12 cellular contexts compared by ENCODE assay signal in the genomic region with DNA sequence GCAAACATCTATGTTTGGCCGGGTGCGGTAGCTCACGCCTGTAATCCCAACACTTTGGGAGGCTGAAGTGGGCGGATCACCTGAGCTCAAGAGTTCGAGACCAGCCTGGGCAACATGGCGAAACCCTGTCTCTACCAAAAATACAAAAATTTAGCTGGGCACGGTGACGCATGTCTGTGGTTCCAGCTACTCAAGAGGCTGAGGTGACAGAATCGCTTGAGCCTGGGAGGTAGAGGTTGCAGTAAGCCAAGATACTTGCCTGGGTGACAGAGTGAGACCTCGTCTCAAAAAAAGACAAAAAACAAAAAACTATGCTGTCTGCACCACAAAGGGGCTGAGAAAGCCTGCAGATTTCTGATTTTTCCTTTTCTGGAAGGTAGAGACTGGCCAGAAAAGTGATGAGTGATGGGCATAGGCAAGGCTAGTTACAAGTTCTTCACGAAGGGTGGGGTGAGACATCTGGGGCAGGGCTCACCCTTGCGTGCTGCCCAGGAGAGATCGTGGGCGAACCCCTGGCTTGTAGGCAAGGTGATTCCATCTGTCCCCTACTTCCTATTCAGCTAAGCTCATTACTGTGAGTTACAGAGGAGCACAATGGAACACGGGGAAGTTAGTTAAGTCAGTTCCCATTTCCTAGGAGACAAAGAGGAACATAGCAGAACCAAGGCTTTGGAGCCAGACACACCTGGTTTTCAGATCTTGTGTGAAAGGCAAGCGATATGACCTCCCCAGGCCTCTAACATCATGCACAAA. TPM values are rescaled to one million over a fixed set of nuclear protein-coding genes. Genes with fewer than 3 reads are reported as not detected.
DNase-seq lines count a peak whose midpoint lies in the region; ATAC-seq and TF ChIP-seq lines count a peak whose summit lies in the region.
"Had no signal": no experiment of that assay in that cellular context is flagged by ENCODE, and none has a peak within 500 bp of the region (broad histone marks: within the 10 kb centered on the region; RNA-seq: fewer than 3 reads in every experiment).

No MANE protein-coding gene starts in this region.

- peaks cover 74% of the 10 kb centered on the region for H3K79me2 ChIP-seq in SU-DHL-6 (ENCODE audit: insufficient read depth, low read length)

- peaks cover 9% of the 10 kb centered on the region; the same call in 1 of the 2 replicates for H3F3A ChIP-seq in SU-DHL-6 (ENCODE audit: insufficient read depth)

- no peaks in the 10 kb centered on the region for H3K9me2 ChIP-seq in SU-DHL-6 (replicated peaks; ENCODE audit: insufficient read depth, low read length)

- peak overlapping the region; percentile 82 for H3K4me3 Mint-ChIP-seq in activated CD8-positive, alpha-beta memory T cell treated with anti-CD3 and anti-CD28 coated beads, Interleukin-2, amount 10 ng/mL, durations not matched to agents 7 days and 5 days
- H3K4me3 Mint-ChIP-seq in stimulated activated naive CD8-positive, alpha-beta T cell treated with anti-CD3 and anti-CD28 coated beads, Interleukin-15, Interleukin-2, amounts not matched to agents 100 ng/mL and 50 ng/mL, for 24 hours = peak overlapping the region; percentile 78

- no peaks in the 10 kb centered on the region for H3K27me3 ChIP-seq in SU-DHL-6 (ENCODE audit: low read length)

- peak overlapping the region; percentile 92 for H3K4me2 ChIP-seq in SU-DHL-6 (ENCODE audit: low read depth, low read length, poor library complexity, severe bottlenecking)

- H3K27me3 Mint-ChIP-seq in activated CD8-positive, alpha-beta memory T cell treated with anti-CD3 and anti-CD28 coated beads, Interleukin-2, amount 10 ng/mL, durations not matched to agents 7 days and 5 days = peaks cover under 1% of the 10 kb centered on the region
- no peaks in the 10 kb centered on the region for H3K27me3 Mint-ChIP-seq in stimulated activated naive CD8-positive, alpha-beta T cell treated with anti-CD3 and anti-CD28 coated beads, Interleukin-15, Interleukin-2, amounts not matched to agents 100 ng/mL and 50 ng/mL, for 24 hours

- H3K9ac ChIP-seq in SU-DHL-6 (ENCODE audit: low read length) = peak overlapping the region; percentile 28

- H4K20me1 ChIP-seq in SU-DHL-6 (ENCODE audit: low read depth, low read length) = peaks cover 15% of the 10 kb centered on the region; the same call in 1 of the 2 replicates

- ATAC-seq in activated CD8-positive, alpha-beta memory T cell treated with anti-CD3 and anti-CD28 coated beads, Interleukin-2, amount 10 ng/mL, durations not matched to agents 7 days and 5 days = no peak
- ATAC-seq in HG03520 (IDR thresholded peaks at IDR 0.05; ENCODE audit: unreplicated experiment) = no peak
- no peak for ATAC-seq in GM21526 (IDR thresholded peaks at IDR 0.05; ENCODE audit: low FRiP score, unreplicated experiment)
- ATAC-seq: gastrocnemius medialis had no signal

- TF ChIP-seq CTCF in SU-DHL-6 (IDR thresholded peaks at IDR 0.05; ENCODE audit: insufficient read depth, low read length, poor library complexity, severe bottlenecking) (no peak), foreskin fibroblast (IDR thresholded peaks at IDR 0.05; ENCODE audit: low read depth, low read length) (no peak)

- H3K9me3 ChIP-seq in SU-DHL-6 (ENCODE audit: insufficient read depth, low read length) = no peaks in the 10 kb centered on the region
- H3K9me3 ChIP-seq: gastrocnemius medialis had no signal

- H3K4me1 Mint-ChIP-seq in activated CD8-positive, alpha-beta memory T cell treated with anti-CD3 and anti-CD28 coated beads, Interleukin-2, amount 10 ng/mL, durations not matched to agents 7 days and 5 days = peaks cover 64% of the 10 kb centered on the region
- peaks cover 81% of the 10 kb centered on the region for H3K4me1 Mint-ChIP-seq in stimulated activated naive CD8-positive, alpha-beta T cell treated with anti-CD3 and anti-CD28 coated beads, Interleukin-15, Interleukin-2, amounts not matched to agents 100 ng/mL and 50 ng/mL, for 24 hours (ENCODE audit: low read depth)

- CTCF ChIA-PET in activated CD8-positive, alpha-beta memory T cell treated with anti-CD3 and anti-CD28 coated beads, Interleukin-2, amount 10 ng/mL, durations not matched to agents 7 days and 5 days (lab: Charles Lee) = interaction anchor here (0.8 to 6.9 kb wide), 6 partner anchors 9 to 118 kb away, joined by 3 to 52 read pairs (median 6); no protein-coding TSS in a partner anchor

- H3K36me3 Mint-ChIP-seq in activated CD8-positive, alpha-beta memory T cell treated with anti-CD3 and anti-CD28 coated beads, Interleukin-2, amount 10 ng/mL, durations not matched to agents 7 days and 5 days = peaks cover 57% of the 10 kb centered on the region
- peaks cover 58% of the 10 kb centered on the region for H3K36me3 Mint-ChIP-seq in stimulated activated naive CD8-positive, alpha-beta T cell treated with anti-CD3 and anti-CD28 coated beads, Interleukin-15, Interleukin-2, amounts not matched to agents 100 ng/mL and 50 ng/mL, for 24 hours (ENCODE audit: low read depth)

- peak overlapping the region; percentile 56 for H3K27ac ChIP-seq in SU-DHL-6 (ENCODE audit: low read depth, low read length)
- H3K27ac ChIP-seq: C4-2B, gastrocnemius medialis had no signal

- H3K36me3 ChIP-seq in SU-DHL-6 (ENCODE audit: low read length) = 0 out of 2 replicates have a peak, but pooled peaks cover 8% of the 10 kb centered on the region
- H3K36me3 ChIP-seq: gastrocnemius medialis had no signal

- H3K9me3 Mint-ChIP-seq in activated CD8-positive, alpha-beta memory T cell treated with anti-CD3 and anti-CD28 coated beads, Interleukin-2, amount 10 ng/mL, durations not matched to agents 7 days and 5 days (ENCODE audit: low read depth) = no peaks in the 10 kb centered on the region
- H3K9me3 Mint-ChIP-seq in stimulated activated naive CD8-positive, alpha-beta T cell treated with anti-CD3 and anti-CD28 coated beads, Interleukin-15, Interleukin-2, amounts not matched to agents 100 ng/mL and 50 ng/mL, for 24 hours = no peaks in the 10 kb centered on the region

- no peak overlapping the region for H2AFZ ChIP-seq in SU-DHL-6 (ENCODE audit: low read depth, low read length, severe bottlenecking)

- H3K4me3 ChIP-seq in SU-DHL-6 (ENCODE audit: insufficient read depth, low read length, poor library complexity, severe bottlenecking) (peak overlapping the region; percentile 37), foreskin fibroblast (ENCODE audit: low read depth in 1 of 2, low read length in 2 of 2) (peak overlapping the region; percentile 32 to 76)
- H3K4me3 ChIP-seq: gastrocnemius medialis had no signal

- H3K27ac Mint-ChIP-seq in activated CD8-positive, alpha-beta memory T cell treated with anti-CD3 and anti-CD28 coated beads, Interleukin-2, amount 10 ng/mL, durations not matched to agents 7 days and 5 days = peak overlapping the region; percentile 90
- peak overlapping the region; percentile 82 for H3K27ac Mint-ChIP-seq in stimulated activated naive CD8-positive, alpha-beta T cell treated with anti-CD3 and anti-CD28 coated beads, Interleukin-15, Interleukin-2, amounts not matched to agents 100 ng/mL and 50 ng/mL, for 24 hours

- peak; percentile 67 for DNase-seq in activated CD8-positive, alpha-beta memory T cell treated with anti-CD3 and anti-CD28 coated beads, Interleukin-2, amount 10 ng/mL, durations not matched to agents 7 days and 5 days
- no peak for DNase-seq in activated CD8-positive, alpha-beta memory T cell treated with anti-CD3 and anti-CD28 coated beads, Interleukin-2, amount 50 U/mL, for 48 hours
- no peak for DNase-seq in foreskin fibroblast
- no peak for DNase-seq in DMS53 (lab: John Stamatoyannopoulos, UW)
- DNase-seq: activated CD4-positive, alpha-beta T cell treated with anti-CD3 and anti-CD28 coated beads, Interleukin-2, amount 50 U/mL, for 4 hours; gastrocnemius medialis; NCI-H146 had no signal

RNA-seq across cellular contexts. Expression of a gene that starts 3.2 kb away (rescaled TPM):
- total RNA-seq in activated CD8-positive, alpha-beta memory T cell treated with anti-CD3 and anti-CD28 coated beads, Interleukin-2, amount 10 ng/mL, durations not matched to agents 7 days and 5 days = 100 to 1,000 TPM; 113 to 140 TPM
